ENCODE assay signal across 22 cellular contexts in genomic region chr11:128153697-128154048, GRCh38.
"Had no signal": no experiment of that assay in that cellular context is flagged by ENCODE, and none has a peak within 500 bp of the region (broad histone marks: within the 10 kb centered on the region; RNA-seq: fewer than 3 reads in every experiment).

No MANE protein-coding gene starts in this region.

- H3K27ac Mint-ChIP-seq: activated CD8-positive, alpha-beta T cell treated with anti-CD3 and anti-CD28 coated beads, Interleukin-2, amount 10 ng/mL, durations not matched to agents 7 days and 5 days; activated naive CD4-positive, alpha-beta T cell treated with anti-CD3 and anti-CD28 coated beads, Interleukin-2, amount 50 U/mL, for 24 hours; dendritic cell treated with granulocyte-macrophage colony-stimulating factor and Interleukin-4, amounts not matched to agents 40 ng/mL and 50 ng/mL, for 4 days; nephron progenitor cell; type B pancreatic cell had no signal

- H2AFZ ChIP-seq: parathyroid adenoma had no signal

- H3K36me3 ChIP-seq: esophagus muscularis mucosa, gastrocnemius medialis, left lung, thoracic aorta had no signal

- H3K4me3 Mint-ChIP-seq: activated CD8-positive, alpha-beta T cell treated with anti-CD3 and anti-CD28 coated beads, Interleukin-2, amount 10 ng/mL, durations not matched to agents 7 days and 5 days; activated naive CD4-positive, alpha-beta T cell treated with anti-CD3 and anti-CD28 coated beads, Interleukin-2, amount 50 U/mL, for 24 hours; dendritic cell treated with granulocyte-macrophage colony-stimulating factor and Interleukin-4, amounts not matched to agents 40 ng/mL and 50 ng/mL, for 4 days; nephron progenitor cell; type B pancreatic cell had no signal

- H3K27me3 ChIP-seq: body of pancreas, esophagus muscularis mucosa, gastrocnemius medialis, left lung had no signal

- ATAC-seq: activated CD4-positive, CD25-positive, alpha-beta regulatory T cell treated with anti-CD3 and anti-CD28 coated beads, Interleukin-2, amount 50 U/mL, for 24 hours; activated CD8-positive, alpha-beta T cell treated with anti-CD3 and anti-CD28 coated beads, Interleukin-2, amount 10 ng/mL, durations not matched to agents 7 days and 5 days; body of pancreas; gastrocnemius medialis; left lung had no signal

- DNase-seq: activated CD4-positive, alpha-beta T cell treated with anti-CD3 and anti-CD28 coated beads, Interleukin-2, amount 50 U/mL, for 1 hour; activated CD8-positive, alpha-beta T cell treated with anti-CD3 and anti-CD28 coated beads, Interleukin-2, amount 10 ng/mL, durations not matched to agents 7 days and 5 days; activated gamma-delta T cell treated with Interleukin-2 at 50 U/mL for 16 hours; activated T-cell treated with anti-CD3 and anti-CD28 coated beads, Interleukin-2, amount 50 U/mL, for 1 hour; anterior cingulate cortex; body of pancreas; effector memory CD4-positive, alpha-beta T cell; gastrocnemius medialis; nephron progenitor cell; nucleus accumbens; SK-N-SH; stimulated activated CD4-positive, alpha-beta T cell treated with anti-CD3 and anti-CD28 coated beads, Interleukin-4, amount 100 ng/mL, for 24 hours; stimulated activated naive CD4-positive, alpha-beta T cell treated with Interleukin-2 at 50 U/mL for 16 hours; T-helper 2 cell had no signal

- H3K4me2 ChIP-seq: SK-N-SH had no signal

- H3K9me3 Mint-ChIP-seq: activated naive CD4-positive, alpha-beta T cell treated with anti-CD3 and anti-CD28 coated beads, Interleukin-2, amount 50 U/mL, for 24 hours; dendritic cell treated with granulocyte-macrophage colony-stimulating factor and Interleukin-4, amounts not matched to agents 40 ng/mL and 50 ng/mL, for 4 days; nephron progenitor cell; type B pancreatic cell had no signal

- H3K9ac ChIP-seq: parathyroid adenoma, SK-N-SH had no signal

- H3K4me1 ChIP-seq: body of pancreas, esophagus muscularis mucosa, gastrocnemius medialis, parathyroid adenoma had no signal

- H3K79me2 ChIP-seq: parathyroid adenoma had no signal

- H3K27me3 Mint-ChIP-seq: activated naive CD4-positive, alpha-beta T cell treated with anti-CD3 and anti-CD28 coated beads, Interleukin-2, amount 50 U/mL, for 24 hours; dendritic cell treated with granulocyte-macrophage colony-stimulating factor and Interleukin-4, amounts not matched to agents 40 ng/mL and 50 ng/mL, for 4 days; type B pancreatic cell had no signal

- H3K27ac ChIP-seq: body of pancreas, esophagus muscularis mucosa, gastrocnemius medialis, parathyroid adenoma, thoracic aorta had no signal

- H3K36me3 Mint-ChIP-seq: activated naive CD4-positive, alpha-beta T cell treated with anti-CD3 and anti-CD28 coated beads, Interleukin-2, amount 50 U/mL, for 24 hours; type B pancreatic cell had no signal

- H3K4me3 ChIP-seq: body of pancreas, esophagus muscularis mucosa, gastrocnemius medialis, left lung, thoracic aorta had no signal

- H3K9me3 ChIP-seq: body of pancreas, esophagus muscularis mucosa, gastrocnemius medialis, left lung, SK-N-SH, thoracic aorta had no signal
